ENCODE assay signal across 10 cellular contexts in genomic region chr4:6768539-6768905, GRCh38. TPM values are rescaled to one million over a fixed set of nuclear protein-coding genes. Genes with fewer than 3 reads are reported as not detected.
A peak's percentile ranks its signal among the peaks of the same experiment; 100 is the strongest.
DNase-seq lines count a peak whose midpoint lies in the region; ATAC-seq, FAIRE-seq and TF ChIP-seq lines count a peak whose summit lies in the region.
"Had no signal": no experiment of that assay in that cellular context is flagged by ENCODE, and none has a peak within 500 bp of the region (broad histone marks: within the 10 kb centered on the region; RNA-seq: fewer than 3 reads in every experiment).

No MANE protein-coding gene starts in this region.

- FAIRE-seq in small intestine (lab: Jason Lieb, UNC): no peak

- H3K9me3 ChIP-seq in IMR-90 (ENCODE audit: control insufficient read depth, insufficient read depth, low read length) (no peaks in the 10 kb centered on the region; the same call in 1 of the 2 replicates), small intestine (ENCODE audit: control insufficient read depth, low read depth) (no peaks in the 10 kb centered on the region), SJCRH30 (replicated peaks) (no peaks in the 10 kb centered on the region)
- H3K9me3 ChIP-seq: testis had no signal

- H3K27me3 ChIP-seq in IMR-90 (ENCODE audit: control insufficient read depth, insufficient read depth, low read length): peaks cover 32% of the 10 kb centered on the region
- no peaks in the 10 kb centered on the region for H3K27me3 ChIP-seq in small intestine (ENCODE audit: control insufficient read depth in 2 of 2, insufficient read depth in 2 of 2, low read length in 2 of 2)
- peaks cover 4% of the 10 kb centered on the region for H3K27me3 ChIP-seq in SJCRH30
- H3K27me3 ChIP-seq: testis had no signal

- peak; percentile 37 for DNase-seq in IMR-90
- peak; percentile 32 for DNase-seq in RPMI8226
- peak; percentile 32 for DNase-seq in fibroblast of pulmonary artery (ENCODE audit: low read depth)
- peak; percentile 65 for DNase-seq in small intestine
- DNase-seq in SJCRH30: no peak
- no peak for DNase-seq in putamen (ENCODE audit: low spot score)
- DNase-seq in NCI-H146 treated with DMSO at 0.1 percent for 48 hours (lab: John Stamatoyannopoulos, UW; ENCODE audit: unreplicated experiment): no peak
- DNase-seq: NCI-H2081 treated with DMSO at 0.1 percent for 48 hours had no signal

- ATAC-seq in IMR-90 (ENCODE audit: low read depth) (peak; percentile 68), GM19328 (IDR thresholded peaks at IDR 0.05; ENCODE audit: unreplicated experiment) (no peak)

- WGBS in IMR-90 (ENCODE audit: extremely low coverage in 2 of 2, insufficient read length in 1 of 2), 2 experiments: 80% methylated on average over 1 of the region's 4 CpGs; no CpG with 5 or more reads in 1 of the 2 experiments
- WGBS in small intestine, 3 donors: 6 to 34% (median 26%) methylated on average over 4 of the region's 4 CpGs

- no peak overlapping the region for H3K4ac ChIP-seq in IMR-90 (ENCODE audit: low read depth, low read length)

- no peaks in the 10 kb centered on the region for H3K79me1 ChIP-seq in IMR-90 (ENCODE audit: low read depth in 1 of 2, low read length in 2 of 2)

- H3K14ac ChIP-seq in IMR-90 (replicated peaks; ENCODE audit: low read depth, low read length): no peak overlapping the region

- POLR2A ChIA-PET in IMR-90 (lab: Charles Lee; ENCODE audit: unreplicated experiment): no interaction called here

- H4K5ac ChIP-seq in IMR-90 (ENCODE audit: low read depth, low read length): no peak overlapping the region

- H4K91ac ChIP-seq in IMR-90 (ENCODE audit: insufficient read depth, low read depth, low read length): no peak overlapping the region

- no TSS peak for BruUV-seq in IMR-90 (replicated peaks; lab: Mats Ljungman, UMichigan)

- CTCF ChIA-PET in IMR-90 (lab: Yijun Ruan, JAX): interaction anchor here (1.2 kb wide), 1 partner anchor 16 kb away, joined by 3 read pairs; no protein-coding TSS in a partner anchor

- H2BK5ac ChIP-seq in IMR-90 (ENCODE audit: low read depth, low read length, poor library complexity, severe bottlenecking): no peak overlapping the region

- H4K20me1 ChIP-seq in IMR-90 (ENCODE audit: insufficient read depth, low read length): no peaks in the 10 kb centered on the region

- no peak overlapping the region for H2BK120ac ChIP-seq in IMR-90 (ENCODE audit: low read depth, low read length)

- no peak for TF ChIP-seq POLR2A in IMR-90 (IDR thresholded peaks at IDR 0.05; ENCODE audit: low read depth, low read length)

- H3K56ac ChIP-seq in IMR-90 (ENCODE audit: extremely low read depth, insufficient read depth, low read length): no peak overlapping the region

- H3K36me3 ChIP-seq in IMR-90 (ENCODE audit: control insufficient read depth, insufficient read depth, low read length) (no peaks in the 10 kb centered on the region), small intestine (ENCODE audit: control insufficient read depth in 2 of 2, insufficient read depth in 2 of 2, low read length in 2 of 2) (no peaks in the 10 kb centered on the region), SJCRH30 (no peaks in the 10 kb centered on the region)

- in situ Hi-C loops in IMR-90 (cut with MboI; ENCODE audit: low sequenced_read_pairs): no loop called here

- H2AK5ac ChIP-seq in IMR-90 (ENCODE audit: low read depth, low read length): no peak overlapping the region

- intact Hi-C loops in IMR-90 (cut with micrococcal nuclease): no loop called here

- H2AFZ ChIP-seq in IMR-90 (replicated peaks; ENCODE audit: low read length, poor library complexity): peak overlapping the region; percentile 75

- H2BK20ac ChIP-seq in IMR-90 (ENCODE audit: low read depth, low read length): no peak overlapping the region

- no peaks in the 10 kb centered on the region for H3K9me1 ChIP-seq in IMR-90 (ENCODE audit: insufficient read depth, low read length)

- peaks cover 3% of the 10 kb centered on the region for H3K4me1 ChIP-seq in IMR-90 (ENCODE audit: control insufficient read depth, insufficient read depth, low read length)
- H3K4me1 ChIP-seq in small intestine (ENCODE audit: control insufficient read depth in 2 of 2, insufficient read depth in 1 of 2, low read depth in 1 of 2, low read length in 1 of 2): peaks cover 0 to 14% of the 10 kb centered on the region in 2 donors
- peaks cover 27% of the 10 kb centered on the region for H3K4me1 ChIP-seq in SJCRH30

- no peak for TF ChIP-seq RAD21 in IMR-90 (IDR thresholded peaks at IDR 0.05; ENCODE audit: low read length)

- H2BK15ac ChIP-seq in IMR-90 (ENCODE audit: low read depth, low read length): no peak overlapping the region

- TF ChIP-seq CTCF in IMR-90 (conservative IDR thresholded peaks at IDR 0.05; ENCODE audit: low read depth, low read length) (no peak), fibroblast of pulmonary artery (IDR thresholded peaks at IDR 0.05; ENCODE audit: low read length, missing control alignments) (no peak)

- H3K4me3 ChIP-seq in IMR-90 (ENCODE audit: insufficient read depth, low read depth, low read length) (no peak overlapping the region), fibroblast of pulmonary artery (replicated peaks; ENCODE audit: low read depth, low read length) (no peak overlapping the region), small intestine (ENCODE audit: low read depth in 1 of 2, low read length in 2 of 2) (no peak overlapping the region), SJCRH30 (no peak overlapping the region)
- H3K4me3 ChIP-seq: testis had no signal

- H3K18ac ChIP-seq in IMR-90 (ENCODE audit: low read depth, low read length): no peak overlapping the region

- no peak overlapping the region for H3K9ac ChIP-seq in IMR-90 (ENCODE audit: low read depth, low read length)

- no peak overlapping the region for H2AK9ac ChIP-seq in IMR-90 (replicated peaks; ENCODE audit: low read depth, low read length, poor library complexity)

- no peak overlapping the region for H3K27ac ChIP-seq in IMR-90 (ENCODE audit: insufficient read depth, low read length)
- peak overlapping the region; percentile 3 to 90 for H3K27ac ChIP-seq in small intestine (ENCODE audit: low read depth in 1 of 2, low read length in 1 of 2)
- no peak overlapping the region for H3K27ac ChIP-seq in SJCRH30
- H3K27ac ChIP-seq: testis had no signal

- dilution Hi-C loops in IMR-90 (cut with HindIII; ENCODE audit: low sequenced_read_pairs, unreplicated experiment): no loop called here

- H4K8ac ChIP-seq in IMR-90 (ENCODE audit: low read depth in 2 of 2, low read length in 2 of 2): no peak overlapping the region

- no peak overlapping the region for H3K4me2 ChIP-seq in IMR-90 (ENCODE audit: low read depth, low read length)

- H3K23ac ChIP-seq in IMR-90 (ENCODE audit: low read depth, low read length): no peak overlapping the region

TF ChIP-seq in IMR-90, 13 proteins besides CTCF, POLR2A, EP300 and RAD21:
- TF ChIP-seq RFX5 (IDR thresholded peaks at IDR 0.05; ENCODE audit: low read depth, low read length) (no peak), FOS (IDR thresholded peaks at IDR 0.05; ENCODE audit: low read depth, low read length) (peak; percentile 25; the same call in 1 of the 2 replicates)
TF ChIP-seq in IMR-90: peak in this region for 1.

RNA-seq across cellular contexts. Expression of gene KIAA0232, which starts 14.0 kb away (rescaled TPM):
- total RNA-seq in IMR-90 (2012; rRNA removed): 19.5 and 23.1 TPM in 2 replicates
- polyA plus RNA-seq in IMR-90 (2012; rRNA removed) (5.8 and 6.8 TPM in 2 replicates), small intestine (10 to 100 TPM in 1 of 3 donors, 1 to 10 TPM in 2; 6.7 to 10.5 (median 6.8) TPM)
- polyA plus RNA-seq in IMR-90 (2012; cell fraction: cytosol; rRNA removed): 1.8 and 4.3 TPM in 2 replicates
- 3.7 and 10.2 TPM in 2 replicates for polyA plus RNA-seq in IMR-90 (2012; cell fraction: nucleus; rRNA removed; ENCODE audit: low replicate concordance)
- total RNA-seq in SJCRH30 (2014; rRNA removed; shearing (Covaris generic)): 23.9 and 28.7 TPM in 2 replicates

RNA-seq across cellular contexts. Expression of gene BLOC1S4, which starts 52.5 kb away (rescaled TPM):
- total RNA-seq in IMR-90 (2012; rRNA removed): 8.8 and 13.3 TPM in 2 replicates
- polyA plus RNA-seq in IMR-90 (2012; rRNA removed): 22.1 and 24.2 TPM in 2 replicates
- 7.3 and 27.7 TPM in 2 replicates for polyA plus RNA-seq in IMR-90 (2012; cell fraction: cytosol; rRNA removed)
- polyA plus RNA-seq in IMR-90 (2012; cell fraction: nucleus; rRNA removed; ENCODE audit: low replicate concordance): 8.6 and 17.4 TPM in 2 replicates
- 10 to 100 TPM; 13.1 to 19.5 (median 17.2) TPM for polyA plus RNA-seq in small intestine
- 17.2 and 18.2 TPM in 2 replicates for total RNA-seq in SJCRH30 (2014; rRNA removed; shearing (Covaris generic))

RNA-seq across cellular contexts. Expression of gene MRFAP1L1, which starts 58.9 kb away (rescaled TPM):
- total RNA-seq in IMR-90 (2012; rRNA removed): 31.7 and 64.2 TPM in 2 replicates
- polyA plus RNA-seq in IMR-90 (2012; rRNA removed): 41.7 and 47.0 TPM in 2 replicates
- 21.2 and 35.5 TPM in 2 replicates for polyA plus RNA-seq in IMR-90 (2012; cell fraction: cytosol; rRNA removed)
- 7.2 and 19.4 TPM in 2 replicates for polyA plus RNA-seq in IMR-90 (2012; cell fraction: nucleus; rRNA removed; ENCODE audit: low replicate concordance)
- polyA plus RNA-seq in small intestine: 10 to 100 TPM; 36.0 to 48.0 (median 42.4) TPM
- 88.4 and 88.7 TPM in 2 replicates for total RNA-seq in SJCRH30 (2014; rRNA removed; shearing (Covaris generic))

Comparison
In these comparisons a context has a peak if more than half of its experiments do, and no peak if none do; other contexts are left out.
1. DNase-seq: peak in IMR-90 (single experiment), RPMI8226 (single experiment), fibroblast of pulmonary artery (single experiment) and small intestine (single experiment); none in SJCRH30 (0 of 2), putamen (single experiment) and NCI-H146 treated with DMSO at 0.1 percent for 48 hours (single experiment).
2. H3K27ac ChIP-seq: peak in small intestine (2 of 2); none in IMR-90 (single experiment) and SJCRH30 (single experiment).